8 cellular contexts compared by ENCODE assay signal in genomic region chr16:66521951-66522771, GRCh38. TPM values are rescaled to one million over a fixed set of nuclear protein-coding genes. Genes with fewer than 3 reads are reported as not detected.
DNase-seq lines count a peak whose midpoint lies in the region; ATAC-seq lines count a peak whose summit lies in the region.

No MANE protein-coding gene starts in this region.

- H3K36me3 Mint-ChIP-seq in CD4-positive, alpha-beta memory T cell: no peaks in the 10 kb centered on the region

- no peaks in the 10 kb centered on the region for H3K9me3 ChIP-seq in CD4-positive, alpha-beta memory T cell (ENCODE audit: control insufficient read depth in 1 of 2, low read length in 2 of 2)

- DNase-seq in CD4-positive, alpha-beta memory T cell: peak; percentile 71 to 96 (median 77)
- peak; percentile 15 for DNase-seq in GOT3 (lab: John Stamatoyannopoulos, UW)
- DNase-seq in NK-92 (lab: John Stamatoyannopoulos, UW; ENCODE audit: unreplicated experiment): peak; percentile 47
- peak; percentile 74 for DNase-seq in activated T-cell treated with anti-CD3 and anti-CD28 coated beads for 1 hour (ENCODE audit: low read depth)
- peak; percentile 44 for DNase-seq in fibroblast of peridontal ligament (ENCODE audit: extremely low read depth)
- peak; percentile 97 for DNase-seq in stimulated activated CD4-positive, alpha-beta T cell treated with anti-CD3 and anti-CD28 coated beads, Interleukin-15, amount 100 ng/mL, for 24 hours
- no peak for DNase-seq in Ammon's horn (ENCODE audit: low spot score)

- H3K27ac Mint-ChIP-seq in CD4-positive, alpha-beta memory T cell: peak overlapping the region; percentile 89 to 98 (median 95)

- peaks cover 64 to 100% (median 82%) of the 10 kb centered on the region in 4 donors for H3K4me1 Mint-ChIP-seq in CD4-positive, alpha-beta memory T cell

- H3K4me1 ChIP-seq in CD4-positive, alpha-beta memory T cell (ENCODE audit: insufficient read depth, low read length): peaks cover 82% of the 10 kb centered on the region

- H3K4me3 ChIP-seq in CD4-positive, alpha-beta memory T cell (ENCODE audit: low read length in 2 of 2): peak overlapping the region; percentile 32 to 57

- ATAC-seq in HG02938 (IDR thresholded peaks at IDR 0.05; ENCODE audit: unreplicated experiment): no peak

- CTCF ChIA-PET in CD4-positive, alpha-beta memory T cell (lab: Charles Lee; ENCODE audit: partially characterized antibody): interaction anchor here (0.9 to 7.2 kb wide), 15 partner anchors 10 to 128 kb away, joined by 3 to 72 read pairs (median 5); partner anchors contain the start of genes CKLF and TK2

- no peaks in the 10 kb centered on the region for H3K27me3 ChIP-seq in CD4-positive, alpha-beta memory T cell (ENCODE audit: insufficient read depth, low read length)

- H3K27ac ChIP-seq in CD4-positive, alpha-beta memory T cell (ENCODE audit: low read depth, low read length): peak overlapping the region; percentile 51

- H3K36me3 ChIP-seq in CD4-positive, alpha-beta memory T cell (ENCODE audit: insufficient read depth, low read length): no peaks in the 10 kb centered on the region

- POLR2A ChIA-PET in CD4-positive, alpha-beta memory T cell (lab: Charles Lee; ENCODE audit: partially characterized antibody): interaction anchor here (0.9 to 16.1 kb wide), 16 partner anchors 8 to 114 kb away, joined by 3 to 440 read pairs (median 6); partner anchors contain the start of genes CKLF, CMTM3 and TK2

- H3K4me3 Mint-ChIP-seq in CD4-positive, alpha-beta memory T cell: peak overlapping the region; percentile 73 to 86 (median 79)

- intact Hi-C loops in CD4-positive, alpha-beta memory T cell (cut with micrococcal nuclease): loop anchor here (2.0 kb wide), 1 partner anchor 43 kb away; no protein-coding TSS in a partner anchor

- H3K27me3 Mint-ChIP-seq in CD4-positive, alpha-beta memory T cell: no peaks in the 10 kb centered on the region

- H3K9me3 Mint-ChIP-seq in CD4-positive, alpha-beta memory T cell: peaks cover 0 to 2% (median 0%) of the 10 kb centered on the region in 8 donors

RNA-seq across cellular contexts. Expression of gene TK2, which starts 27.8 kb away (rescaled TPM):
- 10 to 100 TPM in 1 of 2 experiments, 1 to 10 TPM in 1; 9.0 to 10.2 TPM for total RNA-seq in CD4-positive, alpha-beta memory T cell
- 1 to 10 TPM; 3.9 to 5.9 TPM for polyA plus RNA-seq in CD4-positive, alpha-beta memory T cell

RNA-seq across cellular contexts. Expression of gene CKLF, which starts 30.2 kb away (rescaled TPM):
- 10 to 100 TPM; 71.0 to 76.6 TPM for total RNA-seq in CD4-positive, alpha-beta memory T cell
- polyA plus RNA-seq in CD4-positive, alpha-beta memory T cell: 100 to 1,000 TPM; 154 to 173 TPM

RNA-seq across cellular contexts. Expression of gene CMTM1, which starts 44.1 kb away (rescaled TPM):
- 10 to 100 TPM; 12.2 to 13.4 TPM for total RNA-seq in CD4-positive, alpha-beta memory T cell
- polyA plus RNA-seq in CD4-positive, alpha-beta memory T cell: 1 to 10 TPM in 1 of 2 donors, under 1 TPM in 1; 0.80 to 1.6 TPM

RNA-seq across cellular contexts. Expression of gene CMTM2, which starts 57.1 kb away (rescaled TPM):
- total RNA-seq in CD4-positive, alpha-beta memory T cell: under 1 TPM; 0.72 to 0.79 TPM
- polyA plus RNA-seq in CD4-positive, alpha-beta memory T cell: not detected
